23 cellular contexts compared by ENCODE assay signal in the genomic region with DNA sequence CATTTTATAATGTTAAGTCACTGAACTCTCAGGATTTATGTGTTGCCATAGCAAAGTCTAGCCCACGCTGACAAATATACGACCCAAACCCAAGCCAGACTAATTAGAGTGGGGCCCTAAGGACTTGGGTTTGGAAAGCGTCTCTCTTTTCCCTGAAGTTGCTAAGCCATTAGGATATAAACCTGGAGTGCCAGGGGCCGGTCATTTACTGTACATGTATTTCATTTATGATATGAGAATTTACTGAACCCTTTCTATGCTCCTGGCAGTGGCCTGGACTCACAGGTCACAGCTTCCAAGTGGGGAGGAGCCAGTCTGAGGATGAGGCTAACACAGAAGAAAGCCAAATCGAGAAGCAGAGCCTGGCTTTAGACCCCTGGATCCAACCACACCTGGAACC.
"Had no signal": no experiment of that assay in that cellular context is flagged by ENCODE, and none has a peak within 500 bp of the region (broad histone marks: within the 10 kb centered on the region; RNA-seq: fewer than 3 reads in every experiment).

No MANE protein-coding gene starts in this region.

- H3K4me3 ChIP-seq: PC-9, SK-N-MC had no signal

- H3K4me2 ChIP-seq: PC-9 had no signal

- H3K4me3 Mint-ChIP-seq: activated CD4-positive, alpha-beta memory T cell treated with anti-CD3 and anti-CD28 coated beads for 36 hours; activated CD4-positive, alpha-beta T cell treated with anti-CD3 and anti-CD28 coated beads, Interleukin-2, amount 10 ng/mL, durations not matched to agents 7 days and 5 days; activated naive CD4-positive, alpha-beta T cell treated with anti-CD3 and anti-CD28 coated beads, Interleukin-2, amount 10 ng/mL, durations not matched to agents 7 days and 5 days; activated naive CD8-positive, alpha-beta T cell treated with anti-CD3 and anti-CD28 coated beads for 36 hours; activated T-cell treated with anti-CD3 and anti-CD28 coated beads, Interleukin-2, amount 50 U/mL, for 4 hours; T-cell had no signal

- DNase-seq: activated CD4-positive, alpha-beta memory T cell treated with anti-CD3 and anti-CD28 coated beads for 36 hours; activated CD4-positive, alpha-beta T cell treated with anti-CD3 and anti-CD28 coated beads, Interleukin-2, amount 10 ng/mL, durations not matched to agents 7 days and 5 days; activated CD4-positive, CD25-positive, alpha-beta regulatory T cell; activated CD8-positive, alpha-beta memory T cell treated with anti-CD3 and anti-CD28 coated beads for 24 hours; activated gamma-delta T cell treated with Interleukin-2 at 50 U/mL for 16 hours; activated naive CD4-positive, alpha-beta T cell treated with anti-CD3 and anti-CD28 coated beads, Interleukin-2, amount 10 ng/mL, durations not matched to agents 7 days and 5 days; activated naive CD8-positive, alpha-beta T cell treated with anti-CD3 and anti-CD28 coated beads for 36 hours; activated T-cell treated with anti-CD3 and anti-CD28 coated beads, Interleukin-2, amount 50 U/mL, for 4 hours; caudate nucleus; Karpas-422; MM.1S; NCI-H1105; NCI-H1436; NCI-H187; NCI-H2081; NCI-H446; NCI-H524; PC-9; T-cell; T-helper 2 cell; T1000 had no signal

- H3K27ac Mint-ChIP-seq: activated CD4-positive, alpha-beta memory T cell treated with anti-CD3 and anti-CD28 coated beads for 36 hours; activated CD4-positive, alpha-beta T cell treated with anti-CD3 and anti-CD28 coated beads, Interleukin-2, amount 10 ng/mL, durations not matched to agents 7 days and 5 days; activated naive CD4-positive, alpha-beta T cell treated with anti-CD3 and anti-CD28 coated beads, Interleukin-2, amount 10 ng/mL, durations not matched to agents 7 days and 5 days; activated naive CD8-positive, alpha-beta T cell treated with anti-CD3 and anti-CD28 coated beads for 36 hours; T-cell had no signal

- H2AFZ ChIP-seq: PC-9 had no signal

- H3K27me3 Mint-ChIP-seq: activated naive CD4-positive, alpha-beta T cell treated with anti-CD3 and anti-CD28 coated beads, Interleukin-2, amount 10 ng/mL, durations not matched to agents 7 days and 5 days had no signal

- H3K27ac ChIP-seq: PC-9, SK-N-MC, VCaP had no signal

- H3K4me1 Mint-ChIP-seq: activated CD4-positive, alpha-beta T cell treated with anti-CD3 and anti-CD28 coated beads, Interleukin-2, amount 10 ng/mL, durations not matched to agents 7 days and 5 days; activated naive CD4-positive, alpha-beta T cell treated with anti-CD3 and anti-CD28 coated beads, Interleukin-2, amount 10 ng/mL, durations not matched to agents 7 days and 5 days; activated naive CD8-positive, alpha-beta T cell treated with anti-CD3 and anti-CD28 coated beads for 36 hours; T-cell had no signal

- ATAC-seq: activated T-cell treated with anti-CD3 and anti-CD28 coated beads, Interleukin-2, amount 50 U/mL, for 4 hours; T-cell had no signal

- H3K9me3 Mint-ChIP-seq: activated CD4-positive, alpha-beta memory T cell treated with anti-CD3 and anti-CD28 coated beads for 36 hours; activated CD4-positive, alpha-beta T cell treated with anti-CD3 and anti-CD28 coated beads, Interleukin-2, amount 10 ng/mL, durations not matched to agents 7 days and 5 days; activated naive CD4-positive, alpha-beta T cell treated with anti-CD3 and anti-CD28 coated beads, Interleukin-2, amount 10 ng/mL, durations not matched to agents 7 days and 5 days had no signal

- H3K36me3 Mint-ChIP-seq: activated CD4-positive, alpha-beta memory T cell treated with anti-CD3 and anti-CD28 coated beads for 36 hours; activated naive CD4-positive, alpha-beta T cell treated with anti-CD3 and anti-CD28 coated beads, Interleukin-2, amount 10 ng/mL, durations not matched to agents 7 days and 5 days; activated naive CD8-positive, alpha-beta T cell treated with anti-CD3 and anti-CD28 coated beads for 36 hours; T-cell had no signal
